ENCODE assay signal across 19 cellular contexts in genomic region chr7:150962285-150962742, GRCh38. TPM values are rescaled to one million over a fixed set of nuclear protein-coding genes. Genes with fewer than 3 reads are reported as not detected.
DNase-seq lines count a peak whose midpoint lies in the region; ATAC-seq and TF ChIP-seq lines count a peak whose summit lies in the region.
"Had no signal": no experiment of that assay in that cellular context is flagged by ENCODE, and none has a peak within 500 bp of the region (broad histone marks: within the 10 kb centered on the region; RNA-seq: fewer than 3 reads in every experiment).

No MANE protein-coding gene starts in this region.

- H3K4me1 Mint-ChIP-seq in osteocyte (ENCODE audit: unreplicated experiment) = peaks cover 27% of the 10 kb centered on the region

- TF ChIP-seq CTCF in AG04450 (IDR thresholded peaks at IDR 0.05; ENCODE audit: low read depth, low read length) (no peak), osteocyte (IDR thresholded peaks at IDR 0.05) (no peak)

- 42% methylated on average over 6 of the region's 6 CpGs for whole genome bisulfite sequencing in right cardiac atrium
- 53 to 57% methylated on average over 6 of the region's 6 CpGs for WGBS in aorta, 2 donors

- no peak for DNase-seq in AG04450 (ENCODE audit: low read depth, low spot score)
- DNase-seq in right cardiac atrium = no peak
- no peak for DNase-seq in osteocyte (ENCODE audit: extremely low spot score, unreplicated experiment)
- no peak for DNase-seq in kidney glomerular epithelial cell (lab: John Stamatoyannopoulos, UW)
- DNase-seq in hepatic stellate cell (ENCODE audit: low spot score) = no peak
- DNase-seq in aorta = no peak
- DNase-seq: gastrocnemius medialis, tibial artery had no signal

- H3K36me3 Mint-ChIP-seq in osteocyte (ENCODE audit: unreplicated experiment) = no peaks in the 10 kb centered on the region
- H3K36me3 Mint-ChIP-seq: activated CD4-positive, alpha-beta memory T cell treated with anti-CD3 and anti-CD28 coated beads for 36 hours; CD8-positive, alpha-beta T cell; stimulated activated effector memory CD8-positive, alpha-beta T cell treated with anti-CD3 and anti-CD28 coated beads, Interleukin-12 subunit alpha, Interleukin-12 subunit beta, amount 100 ng/mL, for 72 hours had no signal

- H3K4me3 ChIP-seq in AG04450 (ENCODE audit: low read depth, low read length) = no peak overlapping the region
- no peak overlapping the region for H3K4me3 ChIP-seq in right cardiac atrium (ENCODE audit: low read length)
- no peak overlapping the region for H3K4me3 ChIP-seq in aorta (ENCODE audit: low read length in 2 of 2)
- H3K4me3 ChIP-seq: gastrocnemius medialis, left lung, tibial artery had no signal

- H3K27me3 Mint-ChIP-seq in osteocyte (ENCODE audit: unreplicated experiment) = peaks cover 8% of the 10 kb centered on the region

- intact Hi-C loops in right cardiac atrium (cut with DNase I) = loop anchor here in 1 of 4 donors (2.0 kb wide), 1 partner anchor 24 kb away; no protein-coding TSS in a partner anchor
- intact Hi-C loops in aorta (cut with DNase I) = no loop called here

- H3K4me1 ChIP-seq in right cardiac atrium (ENCODE audit: control insufficient read depth, insufficient read depth, low read length) (peaks cover 17% of the 10 kb centered on the region), aorta (ENCODE audit: control insufficient read depth in 1 of 2, insufficient read depth in 2 of 2, low read length in 2 of 2) (no peaks in the 10 kb centered on the region)

- no peaks in the 10 kb centered on the region for H3K9me3 Mint-ChIP-seq in osteocyte (ENCODE audit: unreplicated experiment)
- H3K9me3 Mint-ChIP-seq: activated CD4-positive, alpha-beta memory T cell treated with anti-CD3 and anti-CD28 coated beads for 36 hours; activated naive CD4-positive, alpha-beta T cell treated with anti-CD3 and anti-CD28 coated beads, Interleukin-2, amount 50 U/mL, for 24 hours; CD8-positive, alpha-beta T cell; dendritic cell treated with granulocyte-macrophage colony-stimulating factor and Interleukin-4, amounts not matched to agents 40 ng/mL and 50 ng/mL, for 4 days; naive B cell; stimulated activated effector memory CD8-positive, alpha-beta T cell treated with anti-CD3 and anti-CD28 coated beads, Interleukin-12 subunit alpha, Interleukin-12 subunit beta, amount 100 ng/mL, for 72 hours had no signal

- peak overlapping the region; percentile 57 for H3K27ac ChIP-seq in AG04450 (ENCODE audit: low read depth, low read length)
- peak overlapping the region; percentile 54 for H3K27ac ChIP-seq in KOPT-K1 (ENCODE audit: low read depth, low read length, poor library complexity, severe bottlenecking)
- H3K27ac ChIP-seq in right cardiac atrium (ENCODE audit: low read length) = peak overlapping the region; percentile 87
- no peak overlapping the region for H3K27ac ChIP-seq in aorta (ENCODE audit: low read depth in 1 of 2, low read length in 2 of 2)
- H3K27ac ChIP-seq: epithelial cell of prostate, gastrocnemius medialis, left lung had no signal

- H3K27ac Mint-ChIP-seq in osteocyte (ENCODE audit: unreplicated experiment) = peak overlapping the region; percentile 52
- H3K27ac Mint-ChIP-seq: activated CD4-positive, alpha-beta memory T cell treated with anti-CD3 and anti-CD28 coated beads for 36 hours; activated naive CD4-positive, alpha-beta T cell treated with anti-CD3 and anti-CD28 coated beads, Interleukin-2, amount 50 U/mL, for 24 hours; CD8-positive, alpha-beta T cell; dendritic cell treated with granulocyte-macrophage colony-stimulating factor and Interleukin-4, amounts not matched to agents 40 ng/mL and 50 ng/mL, for 4 days; naive B cell; progenitor cell of endocrine pancreas; stimulated activated effector memory CD8-positive, alpha-beta T cell treated with anti-CD3 and anti-CD28 coated beads, Interleukin-12 subunit alpha, Interleukin-12 subunit beta, amount 100 ng/mL, for 72 hours had no signal

- no peak overlapping the region for H3K4me3 Mint-ChIP-seq in osteocyte (ENCODE audit: unreplicated experiment)
- H3K4me3 Mint-ChIP-seq: activated CD4-positive, alpha-beta memory T cell treated with anti-CD3 and anti-CD28 coated beads for 36 hours; activated naive CD4-positive, alpha-beta T cell treated with anti-CD3 and anti-CD28 coated beads, Interleukin-2, amount 50 U/mL, for 24 hours; CD8-positive, alpha-beta T cell; dendritic cell treated with granulocyte-macrophage colony-stimulating factor and Interleukin-4, amounts not matched to agents 40 ng/mL and 50 ng/mL, for 4 days; naive B cell; stimulated activated effector memory CD8-positive, alpha-beta T cell treated with anti-CD3 and anti-CD28 coated beads, Interleukin-12 subunit alpha, Interleukin-12 subunit beta, amount 100 ng/mL, for 72 hours had no signal

- H3K36me3 ChIP-seq in KOPT-K1 (ENCODE audit: insufficient read depth, low read length) (no peaks in the 10 kb centered on the region), aorta (ENCODE audit: control insufficient read depth in 1 of 2, insufficient read depth in 2 of 2, low read length in 1 of 2) (no peaks in the 10 kb centered on the region)
- H3K36me3 ChIP-seq: gastrocnemius medialis, left lung, tibial artery had no signal

- POLR2A ChIA-PET in AG04450 (lab: Yijun Ruan, JAX) = no interaction called here

- ATAC-seq in right cardiac atrium = no peak
- ATAC-seq in aorta (ENCODE audit: low FRiP score) = no peak
- no peak for ATAC-seq in HG03159 (IDR thresholded peaks at IDR 0.05; ENCODE audit: unreplicated experiment)
- ATAC-seq: gastrocnemius medialis had no signal

- H3K9me3 ChIP-seq in AG04450 (ENCODE audit: control insufficient read depth, insufficient read depth, low read length) (no peaks in the 10 kb centered on the region; the same call in 1 of the 2 replicates), KOPT-K1 (ENCODE audit: insufficient read depth, low read length, poor library complexity, severe bottlenecking) (no peaks in the 10 kb centered on the region), right cardiac atrium (ENCODE audit: control insufficient read depth, low read length) (no peaks in the 10 kb centered on the region), aorta (ENCODE audit: control insufficient read depth, low read length) (no peaks in the 10 kb centered on the region)
- H3K9me3 ChIP-seq: gastrocnemius medialis, left lung, tibial artery had no signal

- CTCF ChIA-PET in AG04450 (lab: Charles Lee) = interaction anchor here (0.7 to 5.1 kb wide), 22 partner anchors 8 to 210 kb away, joined by 3 to 78 read pairs (median 5); partner anchors contain the start of gene NOS3

- H3K27me3 ChIP-seq in AG04450 (ENCODE audit: control insufficient read depth, insufficient read depth, low read length) (peaks cover 30% of the 10 kb centered on the region), right cardiac atrium (ENCODE audit: control insufficient read depth, insufficient read depth) (no peaks in the 10 kb centered on the region), aorta (ENCODE audit: control insufficient read depth in 1 of 2, insufficient read depth in 2 of 2, low read length in 1 of 2) (peaks cover 0 to 2% of the 10 kb centered on the region in 2 donors)
- H3K27me3 ChIP-seq: gastrocnemius medialis had no signal

RNA-seq across cellular contexts. Expression of gene KCNH2, which starts 15.8 kb away (rescaled TPM):
- polyA plus RNA-seq in AG04450 (2011; rRNA removed) (1.3 and 2.0 TPM in 2 replicates), right cardiac atrium (132 TPM), aorta (under 1 TPM; 0.23 to 0.63 TPM)
- 1.6 and 1.7 TPM in 2 replicates for polyA minus RNA-seq in AG04450 (2011; rRNA and poly(A)+ RNA removed)
- total RNA-seq in right cardiac atrium (100 to 1,000 TPM; 113 to 163 (median 126) TPM), osteocyte (not detected in 2 replicates), aorta (1 to 10 TPM in 1 of 2 donors, under 1 TPM in 1; 0.65 to 2.4 TPM)

RNA-seq across cellular contexts. Expression of gene NOS3, which starts 28.5 kb away (rescaled TPM):
- polyA plus RNA-seq in AG04450 (2011; rRNA removed) (0.60 and 1.5 TPM in 2 replicates), right cardiac atrium (13.5 TPM), aorta (10 to 100 TPM in 1 of 2 donors, under 1 TPM in 1; 0.63 to 17.3 TPM)
- 0.17 and 0.32 TPM in 2 replicates for polyA minus RNA-seq in AG04450 (2011; rRNA and poly(A)+ RNA removed)
- total RNA-seq in right cardiac atrium (10 to 100 TPM; 20.5 to 80.4 (median 24.7) TPM), osteocyte (0.73 TPM in 1 of 2 replicates, not detected in the other), aorta (10 to 100 TPM; 28.1 to 32.4 TPM)

Comparison
In these comparisons a context has a peak if more than half of its experiments do, and no peak if none do; other contexts are left out.
1. H3K27ac ChIP-seq: peak in AG04450 (single experiment), KOPT-K1 (single experiment) and right cardiac atrium (single experiment); none in aorta (0 of 2).
2. RNA of gene KCNH2, which starts 15.8 kb away (total RNA-seq): 113 to 163 TPM in right cardiac atrium; 0.65 to 2.4 TPM in aorta and not detected in osteocyte; every median in the first group is over 10 times any median in the second.
3. RNA of gene NOS3, which starts 28.5 kb away (total RNA-seq): 28.1 to 32.4 TPM in aorta and 20.5 to 80.4 TPM in right cardiac atrium; 0.73 TPM in osteocyte; every median in the first group is over 10 times any median in the second.